In genomic region chr5:2133080-2133479, GRCh38 we compare ENCODE assay signal across 27 cellular contexts.
DNase-seq lines count a peak whose midpoint lies in the region; ATAC-seq, FAIRE-seq and TF ChIP-seq lines count a peak whose summit lies in the region.
"Had no signal": no experiment of that assay in that cellular context is flagged by ENCODE, and none has a peak within 500 bp of the region (broad histone marks: within the 10 kb centered on the region; RNA-seq: fewer than 3 reads in every experiment).

No MANE protein-coding gene starts in this region.

- WGBS in HepG2 (ENCODE audit: low lambda C conversion rate) = 22% methylated on average over 6 of the region's 6 CpGs
- 49% methylated on average over 6 of the region's 6 CpGs for WGBS in right lobe of liver (ENCODE audit: insufficient coverage, low coverage, low lambda C conversion rate, missing lambda C conversion rate)
- no CpG with 5 or more reads among the region's 6 CpGs for WGBS in H9 (ENCODE audit: extremely low coverage, insufficient read length, low lambda C conversion rate)

- peaks cover 3 to 58% of the 10 kb centered on the region in 2 experiments; a peak in 3 of 5 replicates for H3K27me3 ChIP-seq in HepG2 (ENCODE audit: control insufficient read depth in 1 of 2, insufficient read depth in 2 of 2, low read length in 2 of 2)
- H3K27me3 ChIP-seq in right lobe of liver = no peaks in the 10 kb centered on the region
- H3K27me3 ChIP-seq in neural progenitor cell = no peaks in the 10 kb centered on the region
- H3K27me3 ChIP-seq in H9 (ENCODE audit: insufficient read depth, low read length) = no peaks in the 10 kb centered on the region
- H3K27me3 ChIP-seq: BE2C had no signal

- no peak overlapping the region for H4K5ac ChIP-seq in H9 (ENCODE audit: insufficient read length, low read depth, low read length)

- no peak for TF ChIP-seq RAD21 in HepG2 (CRISPR knock-in tag; IDR thresholded peaks at IDR 0.05)

- no peak for DNase-seq in HepG2 (ENCODE audit: low spot score)
- no peak for DNase-seq in right lobe of liver
- peak; percentile 59 for DNase-seq in fibroblast of mammary gland (ENCODE audit: low read depth)
- no peak for DNase-seq in neural progenitor cell (ENCODE audit: low spot score)
- no peak for DNase-seq in Right ventricle myocardium superior
- DNase-seq in H9 = no peak
- DNase-seq: 8988T; ACHN; BE2C; CD8-positive, alpha-beta memory T cell; DMS 273 treated with DMSO at 0.1 percent for 48 hours; DMS79 treated with DMSO at 0.1 percent for 48 hours; Kasumi-1; NCI-H1105 treated with DMSO at 0.1 percent for 48 hours; NCI-H1694; NCI-H2029 treated with DMSO at 0.1 percent for 48 hours; NCI-H446 treated with DMSO at 0.1 percent for 48 hours; NCI-H526; NCI-H82; NK-92 treated with Interleukin-12 subunit alpha and Interleukin-12 subunit beta, amount 100 ng/mL, for 24 hours; PC-3; SHP77 had no signal

- POLR2A ChIA-PET in HepG2 (lab: Yijun Ruan, JAX) = no interaction called here

- H2BK20ac ChIP-seq in H9 (ENCODE audit: low read depth, low read length, poor library complexity, severe bottlenecking) = no peak overlapping the region

- H3K9ac ChIP-seq in HepG2 (ENCODE audit: insufficient read depth, low read depth, low read length) (no peak overlapping the region), neural progenitor cell (no peak overlapping the region), H9 (ENCODE audit: extremely low read depth, insufficient read length, low read length) (no peak overlapping the region)

- H3K27ac ChIP-seq in HepG2 (ENCODE audit: extremely low read length, insufficient read depth, low read length) = no peak overlapping the region
- H3K27ac ChIP-seq in right lobe of liver = no peak overlapping the region
- H3K27ac ChIP-seq in neural progenitor cell = no peak overlapping the region
- H3K27ac ChIP-seq in H9 (ENCODE audit: insufficient read length, low read depth, low read length) = no peak overlapping the region

- no peak overlapping the region for H3K14ac ChIP-seq in H9 (ENCODE audit: insufficient read depth, low read length)

- H4K20me1 ChIP-seq in HepG2 (ENCODE audit: insufficient read depth, low read length) = no peaks in the 10 kb centered on the region
- H4K20me1 ChIP-seq in neural progenitor cell (ENCODE audit: low read depth) = no peaks in the 10 kb centered on the region
- no peaks in the 10 kb centered on the region for H4K20me1 ChIP-seq in H9 (ENCODE audit: control insufficient read depth, insufficient read depth, insufficient read length)

- H3K27me3 Mint-ChIP-seq in neural progenitor cell (ENCODE audit: insufficient read depth, low read depth) (peaks cover 11% of the 10 kb centered on the region), H9 (ENCODE audit: low read depth) (peaks cover 3% of the 10 kb centered on the region)

- H3K79me1 ChIP-seq in H9 (ENCODE audit: insufficient read depth, low read depth, low read length, poor library complexity, severe bottlenecking) = no peaks in the 10 kb centered on the region

- in situ Hi-C loops in HepG2 (cut with HindIII; ENCODE audit: extremely low pct_ligation_motif_present, low pct_unique_long_range_greater_than_20kb) = no loop called here

- no peak overlapping the region for H2BK15ac ChIP-seq in H9 (ENCODE audit: low read depth, low read length)

- H3K36me3 Mint-ChIP-seq in neural progenitor cell (no peaks in the 10 kb centered on the region), H9 (ENCODE audit: insufficient read depth in 1 of 3, low read depth in 3 of 3) (no peaks in the 10 kb centered on the region)
- H3K36me3 Mint-ChIP-seq: CD14-positive monocyte; CD8-positive, alpha-beta memory T cell had no signal

- peaks cover 30% of the 10 kb centered on the region for H3K4me1 ChIP-seq in HepG2 (ENCODE audit: insufficient read depth, low read length)
- H3K4me1 ChIP-seq in right lobe of liver = no peaks in the 10 kb centered on the region
- H3K4me1 ChIP-seq in neural progenitor cell = no peaks in the 10 kb centered on the region
- no peaks in the 10 kb centered on the region; the same call in 1 of the 2 replicates for H3K4me1 ChIP-seq in H9 (ENCODE audit: insufficient read depth, low read length)
- H3K4me1 ChIP-seq: BE2C had no signal

- H4K8ac ChIP-seq in H9 (replicated peaks; ENCODE audit: insufficient read length, low read depth, low read length) = no peak overlapping the region

- H3K79me2 ChIP-seq in HepG2 (ENCODE audit: insufficient read depth, low read length) (no peaks in the 10 kb centered on the region), neural progenitor cell (ENCODE audit: low read depth) (no peaks in the 10 kb centered on the region), H9 (ENCODE audit: insufficient read depth, low read length) (no peaks in the 10 kb centered on the region)

- no peak overlapping the region for H2BK12ac ChIP-seq in H9 (ENCODE audit: insufficient read length, low read depth, low read length)

- ATAC-seq in HepG2 (peak; percentile 24; the same call in 1 of the 3 replicates), right lobe of liver (no peak), Right ventricle myocardium superior (ENCODE audit: poor library complexity) (no peak), GM18907 (IDR thresholded peaks at IDR 0.05; ENCODE audit: unreplicated experiment) (no peak)
- ATAC-seq: K562, PC-3 had no signal

- no peaks in the 10 kb centered on the region for H3F3A ChIP-seq in neural progenitor cell (ENCODE audit: low read depth)

- CTCF ChIA-PET in HepG2 (lab: Yijun Ruan, JAX; ENCODE audit: low intra/inter-chr PET ratio, low total read pairs) = no interaction called here

- intact Hi-C loops in HepG2 (cut with micrococcal nuclease; ENCODE audit: unreplicated experiment) (no loop called here), right lobe of liver (cut with DNase I) (no loop called here), Right ventricle myocardium superior (cut with DNase I) (no loop called here)

- no TSS peak for BruUV-seq in HepG2 (replicated peaks; lab: Mats Ljungman, UMichigan)

- peak overlapping the region; percentile 64 for H3K27ac Mint-ChIP-seq in neural progenitor cell
- H3K27ac Mint-ChIP-seq in H9 = no peak overlapping the region; a peak in 1 of 7 replicates
- H3K27ac Mint-ChIP-seq: CD14-positive monocyte; CD8-positive, alpha-beta memory T cell had no signal

- H3K4me3 ChIP-seq in HepG2 (replicated peaks in 1 of 3; ENCODE audit: insufficient read depth in 1 of 3, low read depth in 2 of 3, low read length in 3 of 3) (no peak overlapping the region), right lobe of liver (no peak overlapping the region), fibroblast of mammary gland (ENCODE audit: control insufficient read depth, low read depth, low read length) (no peak overlapping the region), neural progenitor cell (no peak overlapping the region)
- H3K4me3 ChIP-seq: K562 had no signal

- no peaks in the 10 kb centered on the region for H3K36me3 ChIP-seq in HepG2 (replicated peaks in 1 of 2; ENCODE audit: control insufficient read depth in 1 of 2, insufficient read depth in 2 of 2, low read length in 2 of 2)
- no peaks in the 10 kb centered on the region for H3K36me3 ChIP-seq in right lobe of liver
- no peaks in the 10 kb centered on the region for H3K36me3 ChIP-seq in neural progenitor cell
- H3K36me3 ChIP-seq: BE2C had no signal

- H3K4me3 Mint-ChIP-seq in neural progenitor cell (no peak overlapping the region), H9 (no peak overlapping the region)
- H3K4me3 Mint-ChIP-seq: CD14-positive monocyte; CD8-positive, alpha-beta memory T cell had no signal

- peaks cover 47% of the 10 kb centered on the region for H3K4me1 Mint-ChIP-seq in neural progenitor cell
- peaks cover 0 to 4% of the 10 kb centered on the region in 2 experiments; a peak in 1 of 4 replicates for H3K4me1 Mint-ChIP-seq in H9
- H3K4me1 Mint-ChIP-seq: CD14-positive monocyte; CD8-positive, alpha-beta memory T cell had no signal

- no peak overlapping the region for H3K18ac ChIP-seq in H9 (ENCODE audit: insufficient read length, low read depth, low read length)

- no peak for TF ChIP-seq POLR2A in HepG2 (IDR thresholded peaks at IDR 0.05; ENCODE audit: insufficient read depth in 1 of 2, low read depth in 2 of 2, low read length in 2 of 2)
- TF ChIP-seq POLR2A in right lobe of liver (IDR thresholded peaks at IDR 0.05) = no peak

- H3K4me2 ChIP-seq in HepG2 (ENCODE audit: low read depth, low read length) = no peak overlapping the region
- no peak overlapping the region for H3K4me2 ChIP-seq in neural progenitor cell
- H3K4me2 ChIP-seq in H9 (ENCODE audit: insufficient read depth, insufficient read length, low read length) = no peak overlapping the region

- H4K91ac ChIP-seq in H9 (ENCODE audit: insufficient read length, low read depth, low read length) = no peak overlapping the region

- H3K23ac ChIP-seq in H9 (ENCODE audit: insufficient read length, low read depth, low read length) = no peak overlapping the region

- no peaks in the 10 kb centered on the region for H3K23me2 ChIP-seq in H9 (ENCODE audit: insufficient read length, low read depth, low read length, poor library complexity, severe bottlenecking)

- H3K9me3 Mint-ChIP-seq in neural progenitor cell (peaks cover 5% of the 10 kb centered on the region), H9 (no peaks in the 10 kb centered on the region)

- H2AFZ ChIP-seq in HepG2 (ENCODE audit: low read length) (no peak overlapping the region), neural progenitor cell (replicated peaks) (no peak overlapping the region), H9 (ENCODE audit: low read length) (no peak overlapping the region)

- H2AK5ac ChIP-seq in H9 (ENCODE audit: insufficient read length, low read length) = no peak overlapping the region

- no peak for FAIRE-seq in HepG2 (lab: Jason Lieb, UNC)
- FAIRE-seq: GM12892, H54, K562 had no signal

- no peak overlapping the region for H2BK5ac ChIP-seq in H9 (ENCODE audit: insufficient read length, low read length)

- no peak overlapping the region for H3K56ac ChIP-seq in H9 (ENCODE audit: insufficient read length, low read depth, low read length)

- H3K9me3 ChIP-seq in HepG2 (ENCODE audit: low read length) (no peaks in the 10 kb centered on the region), right lobe of liver (no peaks in the 10 kb centered on the region), neural progenitor cell (ENCODE audit: low read depth) (no peaks in the 10 kb centered on the region), H9 (ENCODE audit: control insufficient read depth, low read depth, low read length) (no peaks in the 10 kb centered on the region)
- H3K9me3 ChIP-seq: BE2C had no signal

- TF ChIP-seq CTCF in HepG2 (CRISPR knock-in tag; IDR thresholded peaks at IDR 0.05) (no peak), right lobe of liver (IDR thresholded peaks at IDR 0.05) (no peak), fibroblast of mammary gland (conservative IDR thresholded peaks at IDR 0.05; ENCODE audit: control insufficient read depth, insufficient read depth, low read depth, low read length) (no peak), neural progenitor cell (IDR thresholded peaks at IDR 0.05) (no peak), H9 (conservative IDR thresholded peaks at IDR 0.05) (no peak)

- H2BK120ac ChIP-seq in H9 (ENCODE audit: low read depth, low read length, poor library complexity, severe bottlenecking) = no peak overlapping the region

- H3T11ph ChIP-seq in H9 (ENCODE audit: low read length) = no peak overlapping the region

- TF ChIP-seq EP300 in HepG2 (IDR thresholded peaks at IDR 0.05; ENCODE audit: low read depth in 2 of 2, low read length in 2 of 2) = no peak
- no peak for TF ChIP-seq EP300 in HepG2 (CRISPR knock-in tag; IDR thresholded peaks at IDR 0.05; ENCODE audit: borderline replicate concordance)

- H3K4ac ChIP-seq in H9 (ENCODE audit: low read depth, low read length) = no peak overlapping the region
